8 cellular contexts compared by ENCODE assay signal in the genomic region with DNA sequence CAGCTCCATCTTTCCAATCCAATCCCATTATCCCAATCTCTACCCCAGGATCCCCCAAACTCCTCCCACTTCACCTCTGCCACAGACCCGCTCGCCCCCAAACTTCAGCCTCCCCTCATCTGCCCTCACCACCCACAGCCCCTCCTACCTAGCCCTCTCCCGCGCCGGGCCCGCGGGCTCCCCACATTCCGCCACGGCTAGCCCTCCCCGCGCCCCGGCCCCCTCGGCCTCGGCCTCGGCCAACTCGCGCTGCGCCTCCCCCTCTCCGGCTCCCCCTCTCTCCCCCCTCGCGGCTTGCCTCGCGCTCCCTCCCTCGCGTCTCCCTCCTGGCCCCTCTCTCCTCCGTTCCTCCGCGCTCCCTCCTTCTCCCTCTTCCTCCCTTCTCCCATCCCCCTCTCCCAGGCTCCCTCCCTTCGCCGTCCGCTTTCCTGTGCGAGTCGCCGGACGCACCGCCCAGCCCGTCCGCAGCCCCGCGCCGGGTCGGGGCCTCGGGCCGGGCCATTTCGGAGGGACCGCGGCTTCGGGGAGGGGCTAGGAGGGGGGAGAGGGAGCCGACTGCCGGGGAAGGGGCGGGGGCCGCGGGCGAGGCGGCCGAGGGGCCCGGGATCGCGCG. TPM values are rescaled to one million over a fixed set of nuclear protein-coding genes. Genes with fewer than 3 reads are reported as not detected.
DNase-seq lines count a peak whose midpoint lies in the region; ATAC-seq and TF ChIP-seq lines count a peak whose summit lies in the region.

A gene with protein sequence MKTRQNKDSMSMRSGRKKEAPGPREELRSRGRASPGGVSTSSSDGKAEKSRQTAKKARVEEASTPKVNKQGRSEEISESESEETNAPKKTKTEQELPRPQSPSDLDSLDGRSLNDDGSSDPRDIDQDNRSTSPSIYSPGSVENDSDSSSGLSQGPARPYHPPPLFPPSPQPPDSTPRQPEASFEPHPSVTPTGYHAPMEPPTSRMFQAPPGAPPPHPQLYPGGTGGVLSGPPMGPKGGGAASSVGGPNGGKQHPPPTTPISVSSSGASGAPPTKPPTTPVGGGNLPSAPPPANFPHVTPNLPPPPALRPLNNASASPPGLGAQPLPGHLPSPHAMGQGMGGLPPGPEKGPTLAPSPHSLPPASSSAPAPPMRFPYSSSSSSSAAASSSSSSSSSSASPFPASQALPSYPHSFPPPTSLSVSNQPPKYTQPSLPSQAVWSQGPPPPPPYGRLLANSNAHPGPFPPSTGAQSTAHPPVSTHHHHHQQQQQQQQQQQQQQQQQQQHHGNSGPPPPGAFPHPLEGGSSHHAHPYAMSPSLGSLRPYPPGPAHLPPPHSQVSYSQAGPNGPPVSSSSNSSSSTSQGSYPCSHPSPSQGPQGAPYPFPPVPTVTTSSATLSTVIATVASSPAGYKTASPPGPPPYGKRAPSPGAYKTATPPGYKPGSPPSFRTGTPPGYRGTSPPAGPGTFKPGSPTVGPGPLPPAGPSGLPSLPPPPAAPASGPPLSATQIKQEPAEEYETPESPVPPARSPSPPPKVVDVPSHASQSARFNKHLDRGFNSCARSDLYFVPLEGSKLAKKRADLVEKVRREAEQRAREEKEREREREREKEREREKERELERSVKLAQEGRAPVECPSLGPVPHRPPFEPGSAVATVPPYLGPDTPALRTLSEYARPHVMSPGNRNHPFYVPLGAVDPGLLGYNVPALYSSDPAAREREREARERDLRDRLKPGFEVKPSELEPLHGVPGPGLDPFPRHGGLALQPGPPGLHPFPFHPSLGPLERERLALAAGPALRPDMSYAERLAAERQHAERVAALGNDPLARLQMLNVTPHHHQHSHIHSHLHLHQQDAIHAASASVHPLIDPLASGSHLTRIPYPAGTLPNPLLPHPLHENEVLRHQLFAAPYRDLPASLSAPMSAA (N-terminal part only) (plus strand): TSS at position 581 of the 613 bp plus-strand sequence. CDS start 6,043 bp downstream, outside the sequence.

- peak within 1 kb of the TSS; percentile 74 for H3K9ac ChIP-seq in fibroblast of lung (ENCODE audit: insufficient read depth, low read length)
- H3K9ac ChIP-seq in mucosa of stomach (ENCODE audit: low read length): peak within 1 kb of the TSS; percentile 90

- H3K4me1 ChIP-seq in fibroblast of lung (ENCODE audit: control insufficient read depth, extremely low read depth, insufficient read depth, low read length) (peaks cover 29% of the 10 kb centered on the region), mucosa of stomach (ENCODE audit: control insufficient read depth, insufficient read depth, low read length) (peaks cover 53% of the 10 kb centered on the region), tibial artery (peaks cover 7 to 72% (median 52%) of the 10 kb centered on the region in 4 donors)

- TF ChIP-seq CTCF in 22Rv1 (IDR thresholded peaks at IDR 0.05): no peak
- TF ChIP-seq CTCF in GM10248 (IDR thresholded peaks at IDR 0.05; ENCODE audit: control extremely low read depth, extremely low read depth, low read depth, missing control alignments): no peak
- no peak for TF ChIP-seq CTCF in fibroblast of lung (conservative IDR thresholded peaks at IDR 0.05 in 1 of 2, IDR thresholded peaks at IDR 0.05 in 1 of 2; ENCODE audit: low read depth in 1 of 2, low read length in 2 of 2)
- no peak for TF ChIP-seq CTCF in tibial artery (IDR thresholded peaks at IDR 0.05)

- H3K4me2 ChIP-seq in fibroblast of lung (ENCODE audit: extremely low read depth, insufficient read depth, low read length): peak within 1 kb of the TSS; percentile 97

- no peak for ATAC-seq in GM18907 (IDR thresholded peaks at IDR 0.05; ENCODE audit: unreplicated experiment)

- H3K9me3 ChIP-seq in fibroblast of lung (ENCODE audit: control insufficient read depth, insufficient read depth, low read depth, low read length) (no peaks in the 10 kb centered on the region), mucosa of stomach (ENCODE audit: control insufficient read depth, low read length) (no peaks in the 10 kb centered on the region), tibial artery (no peaks in the 10 kb centered on the region)

- H3K4me3 Mint-ChIP-seq in activated T-cell treated with anti-CD3 and anti-CD28 coated beads, Interleukin-2, amount 50 U/mL, for 24 hours: peak within 1 kb of the TSS; percentile 88

- H3K4me3 ChIP-seq in fibroblast of lung (replicated peaks in 1 of 4; ENCODE audit: control extremely low read depth in 1 of 4, insufficient read depth in 1 of 4, low read depth in 3 of 4, low read length in 4 of 4): peak within 1 kb of the TSS; percentile 74 to 95 (median 88)
- peak within 1 kb of the TSS; percentile 74 for H3K4me3 ChIP-seq in mucosa of stomach (ENCODE audit: low read length)
- H3K4me3 ChIP-seq in tibial artery: peak within 1 kb of the TSS; percentile 97 to 99

- no peaks in the 10 kb centered on the region for H4K20me1 ChIP-seq in fibroblast of lung (ENCODE audit: control insufficient read depth, extremely low read depth, insufficient read depth, low read length)

- H3K27me3 Mint-ChIP-seq in activated T-cell treated with anti-CD3 and anti-CD28 coated beads, Interleukin-2, amount 50 U/mL, for 24 hours: no peaks in the 10 kb centered on the region

- POLR2A ChIA-PET in GM10248 (lab: Yijun Ruan, JAX): interaction anchor here (1.2 kb wide), 1 partner anchor 16 kb away, joined by 5 read pairs; the partner anchor contains the start of genes C12orf57 and RNU7-1

- peaks cover 45% of the 10 kb centered on the region for H3K79me2 ChIP-seq in fibroblast of lung (ENCODE audit: control insufficient read depth, insufficient read depth, low read length)

- H3K36me3 Mint-ChIP-seq in activated T-cell treated with anti-CD3 and anti-CD28 coated beads, Interleukin-2, amount 50 U/mL, for 24 hours (ENCODE audit: low read depth): peaks cover 31% of the 10 kb centered on the region

- H2AFZ ChIP-seq in fibroblast of lung (ENCODE audit: low read length): no peak within 1 kb of the TSS

- intact Hi-C loops in tibial artery (cut with DNase I; ENCODE audit: low total_unique reads): no loop called here

- H3K27ac ChIP-seq in 22Rv1: peak within 1 kb of the TSS; percentile 100
- H3K27ac ChIP-seq in fibroblast of lung (ENCODE audit: insufficient read depth, low read length): peak within 1 kb of the TSS; percentile 92
- H3K27ac ChIP-seq in tibial artery: peak within 1 kb of the TSS; percentile 99

- CTCF ChIA-PET in GM10248 (lab: Yijun Ruan, JAX): interaction anchor here (1.5 to 4.4 kb wide), 7 partner anchors 11 to 186 kb away, joined by 4 to 142 read pairs (median 17); partner anchors contain the start of genes C12orf57, RNU7-1 and SPSB2

- H3K36me3 ChIP-seq in fibroblast of lung (ENCODE audit: control insufficient read depth, insufficient read depth, low read length): peaks cover 3% of the 10 kb centered on the region
- no peaks in the 10 kb centered on the region for H3K36me3 ChIP-seq in mucosa of stomach (ENCODE audit: control insufficient read depth, insufficient read depth, low read length)
- peaks cover 0 to 14% (median under 1%) of the 10 kb centered on the region in 3 donors for H3K36me3 ChIP-seq in tibial artery

- DNase-seq in GM10248 (ENCODE audit: extremely low spot score) (peak; percentile 71), NCI-H2171 treated with DMSO at 0.1 percent for 48 hours (lab: John Stamatoyannopoulos, UW) (peak; percentile 96), fibroblast of lung (ENCODE audit: low read depth in 2 of 2) (peak; percentile 81 to 87), tibial artery (peak; percentile 86 to 96)
- DNase-seq in activated T-cell treated with anti-CD3 and anti-CD28 coated beads, Interleukin-2, amount 50 U/mL, for 24 hours: peak; percentile 77

- H3K27ac Mint-ChIP-seq in activated T-cell treated with anti-CD3 and anti-CD28 coated beads, Interleukin-2, amount 50 U/mL, for 24 hours: peak within 1 kb of the TSS; percentile 93

- no peaks in the 10 kb centered on the region for H3K27me3 ChIP-seq in fibroblast of lung (ENCODE audit: control insufficient read depth, insufficient read depth, low read length)
- H3K27me3 ChIP-seq in mucosa of stomach (ENCODE audit: control insufficient read depth, insufficient read depth, low read length): no peaks in the 10 kb centered on the region
- no peaks in the 10 kb centered on the region for H3K27me3 ChIP-seq in tibial artery

- peaks cover 61% of the 10 kb centered on the region for H3K4me1 Mint-ChIP-seq in activated T-cell treated with anti-CD3 and anti-CD28 coated beads, Interleukin-2, amount 50 U/mL, for 24 hours (ENCODE audit: low read depth)

- H3K9me3 Mint-ChIP-seq in activated T-cell treated with anti-CD3 and anti-CD28 coated beads, Interleukin-2, amount 50 U/mL, for 24 hours: no peaks in the 10 kb centered on the region

RNA-seq across cellular contexts. Expression of the gene that starts here (rescaled TPM):
- 8.2 and 21.5 TPM in 2 replicates for total RNA-seq in fibroblast of lung
- 9.4 and 14.5 TPM in 2 replicates for polyA plus RNA-seq in fibroblast of lung
- polyA plus RNA-seq in fibroblast of lung (2012): 65.1 and 76.2 TPM in 2 replicates
- polyA minus RNA-seq in fibroblast of lung (ENCODE audit: low replicate concordance): 192 and 200 TPM in 2 replicates
